ENCODE assay signal across 8 cellular contexts in the genomic region with DNA sequence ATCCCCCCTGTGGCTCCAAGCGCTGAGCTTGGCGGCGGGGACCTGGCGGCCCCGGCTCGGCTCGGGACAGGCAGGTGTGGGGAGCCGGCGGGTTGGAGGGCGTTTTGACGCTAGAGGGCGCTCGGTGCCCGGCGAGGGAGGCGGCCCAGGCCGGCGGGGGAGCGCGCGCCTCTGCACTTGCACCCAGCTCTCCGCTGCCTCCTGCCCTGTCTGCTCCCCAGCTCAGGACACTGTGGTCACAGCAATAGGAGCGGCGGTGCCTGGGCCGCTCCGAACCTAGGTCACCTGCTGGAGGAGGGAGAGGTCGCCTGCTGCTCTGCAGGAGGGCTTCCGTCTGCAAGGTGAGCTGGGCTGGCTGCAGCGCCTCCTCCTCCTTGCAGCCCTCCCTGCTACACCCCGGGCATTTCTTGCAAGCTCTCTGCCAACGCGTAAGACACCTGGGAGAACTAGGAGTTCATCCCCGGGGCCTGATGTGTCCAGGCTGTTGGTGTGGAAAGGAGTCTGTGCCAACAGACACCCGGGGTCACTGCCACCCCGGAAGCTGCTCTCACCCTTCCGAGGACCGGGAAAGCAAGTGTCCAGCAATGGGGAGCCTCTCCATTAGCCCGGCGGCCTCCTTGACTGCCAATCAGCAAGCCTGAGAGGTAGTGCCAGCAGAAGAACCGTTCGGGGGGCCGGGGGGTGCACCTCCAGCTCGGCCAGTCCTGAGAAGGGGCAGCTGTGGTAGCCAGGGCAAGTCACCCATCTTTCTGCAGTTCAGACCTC.
DNase-seq lines count a peak whose midpoint lies in the region; ATAC-seq and TF ChIP-seq lines count a peak whose summit lies in the region.

No MANE protein-coding gene starts in this region.

- no peak overlapping the region for H3K4me2 ChIP-seq in SU-DHL-6 (ENCODE audit: low read depth, low read length, poor library complexity, severe bottlenecking)

- H4K20me1 ChIP-seq in SU-DHL-6 (ENCODE audit: low read depth, low read length): no peaks in the 10 kb centered on the region

- no peaks in the 10 kb centered on the region for H3F3A ChIP-seq in SU-DHL-6 (ENCODE audit: insufficient read depth)

- H3K27ac ChIP-seq in SU-DHL-6 (ENCODE audit: low read depth, low read length) (no peak overlapping the region), aorta (ENCODE audit: low read depth in 1 of 2, low read length in 2 of 2) (no peak overlapping the region)

- intact Hi-C loops in aorta (cut with DNase I): no loop called here

- ATAC-seq in HG02798 (IDR thresholded peaks at IDR 0.05; ENCODE audit: poor library complexity, unreplicated experiment) (peak; percentile 70), aorta (ENCODE audit: low FRiP score) (peak; percentile 15)

- TF ChIP-seq CTCF in SU-DHL-6 (IDR thresholded peaks at IDR 0.05; ENCODE audit: insufficient read depth, low read length, poor library complexity, severe bottlenecking) (peak; percentile 30), epithelial cell of esophagus (IDR thresholded peaks at IDR 0.05; ENCODE audit: insufficient read depth, low read depth, low read length, missing control alignments) (peak; percentile 6)

- no peaks in the 10 kb centered on the region for H3K27me3 ChIP-seq in SU-DHL-6 (ENCODE audit: low read length)
- H3K27me3 ChIP-seq in aorta (ENCODE audit: control insufficient read depth in 1 of 2, insufficient read depth in 2 of 2, low read length in 1 of 2): peaks cover 0 to 5% of the 10 kb centered on the region in 2 donors

- H3K79me2 ChIP-seq in SU-DHL-6 (ENCODE audit: insufficient read depth, low read length): no peaks in the 10 kb centered on the region

- no peak overlapping the region for H2AFZ ChIP-seq in SU-DHL-6 (ENCODE audit: low read depth, low read length, severe bottlenecking)

- no peaks in the 10 kb centered on the region for H3K9me2 ChIP-seq in SU-DHL-6 (replicated peaks; ENCODE audit: insufficient read depth, low read length)

- H3K4me3 ChIP-seq in SU-DHL-6 (ENCODE audit: insufficient read depth, low read length, poor library complexity, severe bottlenecking): no peak overlapping the region
- no peak overlapping the region for H3K4me3 ChIP-seq in epithelial cell of esophagus (ENCODE audit: low read length)
- no peak overlapping the region for H3K4me3 ChIP-seq in aorta (ENCODE audit: low read length in 2 of 2)

- no peaks in the 10 kb centered on the region for H3K4me1 ChIP-seq in aorta (ENCODE audit: control insufficient read depth in 1 of 2, insufficient read depth in 2 of 2, low read length in 2 of 2)

- peak; percentile 42 for DNase-seq in CD1c-positive myeloid dendritic cell (ENCODE audit: extremely low spot score)
- peak; percentile 14 for DNase-seq in epithelial cell of esophagus (ENCODE audit: low read depth)
- DNase-seq in mucosa of gallbladder (ENCODE audit: low spot score): peak; percentile 48
- peak; percentile 47 to 80 for DNase-seq in aorta
- DNase-seq in GM19238 (ENCODE audit: insufficient read length, low spot score): no peak
- no peak for DNase-seq in LoVo (ENCODE audit: low spot score)

- H3K9me3 ChIP-seq in SU-DHL-6 (ENCODE audit: insufficient read depth, low read length) (no peaks in the 10 kb centered on the region), aorta (ENCODE audit: control insufficient read depth, low read length) (peaks cover 7% of the 10 kb centered on the region)

- H3K36me3 ChIP-seq in SU-DHL-6 (ENCODE audit: low read length) (no peaks in the 10 kb centered on the region), aorta (ENCODE audit: control insufficient read depth in 1 of 2, insufficient read depth in 2 of 2, low read length in 1 of 2) (no peaks in the 10 kb centered on the region)

- no peak overlapping the region for H3K9ac ChIP-seq in SU-DHL-6 (ENCODE audit: low read length)

- 14 to 16% methylated on average over 38 to 43 of the region's 43 CpGs for WGBS in aorta, 2 donors

Comparison
In these comparisons a context has a peak if more than half of its experiments do, and no peak if none do; other contexts are left out.
1. DNase-seq: peak in CD1c-positive myeloid dendritic cell (single experiment), epithelial cell of esophagus (single experiment), mucosa of gallbladder (single experiment) and aorta (2 of 2); none in GM19238 (single experiment) and LoVo (single experiment).